Comparison of ENCODE assay signal across 13 cellular contexts in genomic region chr10:6498771-6499170, GRCh38.
DNase-seq lines count a peak whose midpoint lies in the region; ATAC-seq and TF ChIP-seq lines count a peak whose summit lies in the region.
"Had no signal": no experiment of that assay in that cellular context is flagged by ENCODE, and none has a peak within 500 bp of the region (broad histone marks: within the 10 kb centered on the region; RNA-seq: fewer than 3 reads in every experiment).

No MANE protein-coding gene starts in this region.

- peak overlapping the region; percentile 32 for H3K27ac ChIP-seq in CD8-positive, alpha-beta memory T cell (ENCODE audit: low read depth, low read length)
- H3K27ac ChIP-seq in naive thymus-derived CD4-positive, alpha-beta T cell (ENCODE audit: low read depth, low read length), result peak overlapping the region; percentile 36
- H3K27ac ChIP-seq in PC-9, result no peak overlapping the region
- H3K27ac ChIP-seq: HL-60, sigmoid colon had no signal

- no peaks in the 10 kb centered on the region for H3K27me3 Mint-ChIP-seq in CD8-positive, alpha-beta memory T cell
- H3K27me3 Mint-ChIP-seq in naive thymus-derived CD4-positive, alpha-beta T cell, result no peaks in the 10 kb centered on the region

- no peaks in the 10 kb centered on the region for H3K79me2 ChIP-seq in PC-9 (ENCODE audit: low read depth)

- H3K4me3 Mint-ChIP-seq in CD8-positive, alpha-beta memory T cell, result peak overlapping the region; percentile 39 to 87 (median 72)
- H3K4me3 Mint-ChIP-seq in naive thymus-derived CD4-positive, alpha-beta T cell, result peak overlapping the region; percentile 13 to 86 (median 59)
- H3K4me3 Mint-ChIP-seq: mesothelial cell of epicardium had no signal

- no TSS peak for BruUV-seq in PC-9 (replicated peaks; lab: Mats Ljungman, UMichigan)

- H3K36me3 ChIP-seq in CD8-positive, alpha-beta memory T cell (ENCODE audit: insufficient read depth, low read length), result peaks cover 47% of the 10 kb centered on the region
- H3K36me3 ChIP-seq in naive thymus-derived CD4-positive, alpha-beta T cell (ENCODE audit: control insufficient read depth in 2 of 3, insufficient read depth in 3 of 3, low read length in 3 of 3), result peaks cover 25 to 59% (median 26%) of the 10 kb centered on the region in 3 experiments
- H3K36me3 ChIP-seq in PC-9 (ENCODE audit: low read depth), result no peaks in the 10 kb centered on the region
- H3K36me3 ChIP-seq: sigmoid colon had no signal

- no peak overlapping the region for H3K4me2 ChIP-seq in PC-9

- peaks cover 31 to 59% (median 45%) of the 10 kb centered on the region in 3 donors for H3K4me1 Mint-ChIP-seq in CD8-positive, alpha-beta memory T cell
- H3K4me1 Mint-ChIP-seq in naive thymus-derived CD4-positive, alpha-beta T cell, result peaks cover 24 to 47% (median 43%) of the 10 kb centered on the region in 7 donors
- H3K4me1 Mint-ChIP-seq: mesothelial cell of epicardium had no signal

- intact Hi-C loops in naive thymus-derived CD4-positive, alpha-beta T cell (cut with micrococcal nuclease), result loop anchor here (1.0 to 10.0 kb wide), 4 partner anchors 9 to 154 kb away; no protein-coding TSS in a partner anchor
- intact Hi-C loops in PC-9 (cut with micrococcal nuclease; ENCODE audit: unreplicated experiment), result no loop called here

- H3K9me3 Mint-ChIP-seq in CD8-positive, alpha-beta memory T cell, result peaks cover 0 to 5% (median 3%) of the 10 kb centered on the region in 5 donors
- H3K9me3 Mint-ChIP-seq in naive thymus-derived CD4-positive, alpha-beta T cell, result peaks cover 0 to 5% (median 0%) of the 10 kb centered on the region in 11 donors
- H3K9me3 Mint-ChIP-seq: mesothelial cell of epicardium had no signal

- H3K36me3 Mint-ChIP-seq in CD8-positive, alpha-beta memory T cell, result peaks cover 19 to 46% (median 32%) of the 10 kb centered on the region in 3 donors
- peaks cover 26 to 46% (median 38%) of the 10 kb centered on the region in 5 donors for H3K36me3 Mint-ChIP-seq in naive thymus-derived CD4-positive, alpha-beta T cell
- H3K36me3 Mint-ChIP-seq: mesothelial cell of epicardium had no signal

- peak overlapping the region in 5 of 8 donors; percentile 87 to 98 (median 97) for H3K27ac Mint-ChIP-seq in CD8-positive, alpha-beta memory T cell
- peak overlapping the region; percentile 81 to 94 (median 90) for H3K27ac Mint-ChIP-seq in naive thymus-derived CD4-positive, alpha-beta T cell
- H3K27ac Mint-ChIP-seq: mesothelial cell of epicardium had no signal

- no peak overlapping the region for H2AFZ ChIP-seq in PC-9

- no peak overlapping the region for H3K4me3 ChIP-seq in CD8-positive, alpha-beta memory T cell (ENCODE audit: low read length)
- H3K4me3 ChIP-seq in naive thymus-derived CD4-positive, alpha-beta T cell (ENCODE audit: low read length), result no peak overlapping the region
- no peak overlapping the region for H3K4me3 ChIP-seq in PC-9
- H3K4me3 ChIP-seq: sigmoid colon had no signal

- H3K9me3 ChIP-seq in CD8-positive, alpha-beta memory T cell (ENCODE audit: low read length), result no peaks in the 10 kb centered on the region
- H3K9me3 ChIP-seq in naive thymus-derived CD4-positive, alpha-beta T cell (ENCODE audit: control insufficient read depth in 2 of 3, low read length in 3 of 3), result no peaks in the 10 kb centered on the region
- no peaks in the 10 kb centered on the region for H3K9me3 ChIP-seq in PC-9 (ENCODE audit: insufficient read depth, low read depth)
- H3K9me3 ChIP-seq: sigmoid colon had no signal

- H3K9me2 ChIP-seq in PC-9 (ENCODE audit: insufficient read depth), result no peaks in the 10 kb centered on the region

- H3F3A ChIP-seq in PC-9 (ENCODE audit: insufficient read depth, low read depth), result no peaks in the 10 kb centered on the region

- ATAC-seq in naive thymus-derived CD4-positive, alpha-beta T cell, result peak; percentile 85
- no peak for ATAC-seq in HG02588 (IDR thresholded peaks at IDR 0.05; ENCODE audit: unreplicated experiment)

- TF ChIP-seq POLR2A in erythroblast (IDR thresholded peaks at IDR 0.05; ENCODE audit: low read length), result no peak

- CTCF ChIA-PET in CD8-positive, alpha-beta memory T cell (lab: Charles Lee), result interaction anchor here (1.1 to 1.5 kb wide), 3 partner anchors 25 to 103 kb away, joined by 3 to 4 read pairs (median 4); partner anchors contain the start of gene PRKCQ
- CTCF ChIA-PET in naive thymus-derived CD4-positive, alpha-beta T cell (lab: Charles Lee), result interaction anchor here (1.0 to 2.7 kb wide), 2 partner anchors 17 to 86 kb away, joined by 4 to 5 read pairs; no protein-coding TSS in a partner anchor
- CTCF ChIA-PET in PC-9 (lab: Charles Lee), result no interaction called here

- peaks cover 46% of the 10 kb centered on the region for H3K4me1 ChIP-seq in CD8-positive, alpha-beta memory T cell (ENCODE audit: insufficient read depth, low read length)
- H3K4me1 ChIP-seq in naive thymus-derived CD4-positive, alpha-beta T cell (ENCODE audit: control insufficient read depth in 2 of 2, insufficient read depth in 2 of 2, low read length in 2 of 2), result peaks cover 33 to 49% of the 10 kb centered on the region in 2 donors
- H3K4me1 ChIP-seq in PC-9 (replicated peaks; ENCODE audit: insufficient read depth), result peaks cover 4% of the 10 kb centered on the region; the same call in 1 of the 2 replicates
- H3K4me1 ChIP-seq: sigmoid colon had no signal

- DNase-seq in CD8-positive, alpha-beta memory T cell, result peak; percentile 24 to 73 (median 67)
- DNase-seq in MV-4-11 (lab: John Stamatoyannopoulos, UW) (peak; percentile 79), PC-9 (no peak), erythroblast (lab: John Stamatoyannopoulos, UW) (no peak), NAMALWA (ENCODE audit: low spot score) (no peak)
- peak; percentile 38 for DNase-seq in activated T-cell treated with anti-CD3 and anti-CD28 coated beads, Interleukin-2, amount 50 U/mL, for 1 hour
- peak in 8 of 9 donors; percentile 48 to 75 (median 67) for DNase-seq in naive thymus-derived CD4-positive, alpha-beta T cell
- DNase-seq: cortex of kidney, NCI-H2029, sigmoid colon had no signal

- H4K20me1 ChIP-seq in PC-9 (ENCODE audit: insufficient read depth), result no peaks in the 10 kb centered on the region

- POLR2A ChIA-PET in CD8-positive, alpha-beta memory T cell (lab: Charles Lee), result interaction anchor here (1.8 kb wide), 1 partner anchor 44 kb away, joined by 4 read pairs; no protein-coding TSS in a partner anchor
- POLR2A ChIA-PET in naive thymus-derived CD4-positive, alpha-beta T cell (lab: Charles Lee), result interaction anchor here (0.5 to 1.0 kb wide), 3 partner anchors 32 to 787 kb away, joined by 3 to 4 read pairs (median 4); no protein-coding TSS in a partner anchor
- POLR2A ChIA-PET in PC-9 (lab: Charles Lee; ENCODE audit: unreplicated experiment), result no interaction called here

- H3K27me3 ChIP-seq in CD8-positive, alpha-beta memory T cell (ENCODE audit: insufficient read depth, low read length, poor library complexity, severe bottlenecking), result no peaks in the 10 kb centered on the region
- no peaks in the 10 kb centered on the region for H3K27me3 ChIP-seq in naive thymus-derived CD4-positive, alpha-beta T cell (ENCODE audit: control insufficient read depth in 2 of 2, insufficient read depth in 2 of 2, low read length in 2 of 2)
- no peaks in the 10 kb centered on the region for H3K27me3 ChIP-seq in PC-9 (ENCODE audit: insufficient read depth, low read depth)
- H3K27me3 ChIP-seq: sigmoid colon had no signal

- TF ChIP-seq CTCF in PC-9 (conservative IDR thresholded peaks at IDR 0.05), result no peak

Comparison
In these comparisons a context has a peak if more than half of its experiments do, and no peak if none do; other contexts are left out.
1. DNase-seq: peak in CD8-positive, alpha-beta memory T cell (5 of 5), MV-4-11 (single experiment), activated T-cell treated with anti-CD3 and anti-CD28 coated beads, Interleukin-2, amount 50 U/mL, for 1 hour (single experiment) and naive thymus-derived CD4-positive, alpha-beta T cell (8 of 9); none in PC-9 (0 of 2), erythroblast (0 of 2) and NAMALWA (single experiment).